ENCODE assay signal across 1 cellular context in the genomic region with DNA sequence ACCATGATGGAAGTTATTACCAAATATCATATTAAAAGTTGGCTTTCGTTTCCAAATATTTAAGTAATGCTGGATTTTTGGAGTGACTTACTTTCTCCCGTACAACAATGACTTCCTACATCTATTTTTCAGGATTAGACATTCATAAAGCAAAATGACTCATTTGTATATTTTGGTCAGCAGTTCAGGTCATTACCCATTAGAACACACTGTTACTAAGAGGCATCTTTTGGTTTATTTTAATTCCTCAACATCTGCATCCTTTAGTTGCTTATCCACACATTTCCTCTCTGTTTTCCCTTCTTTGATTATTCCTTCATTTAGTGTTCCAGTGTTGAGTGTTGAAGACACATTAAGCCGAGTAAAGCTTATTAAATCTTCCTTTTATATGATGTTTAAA.
TF ChIP-seq lines count a peak whose summit lies in the region.

No MANE protein-coding gene starts in this region.

TF ChIP-seq in endothelial cell of umbilical vein, 7 proteins besides CTCF, POLR2A, EP300 and RAD21:
- TF ChIP-seq GATA2 (IDR thresholded peaks at IDR 0.05; ENCODE audit: insufficient read depth, insufficient read length, low read depth, low read length) (no peak), FOS (IDR thresholded peaks at IDR 0.05; ENCODE audit: borderline replicate concordance, insufficient read depth, low read length) (peak; percentile 50)
TF ChIP-seq in endothelial cell of umbilical vein: peak in this region for 1.
